Comparison of ENCODE assay signal across 1 cellular context in genomic region chr21:15400905-15401304, GRCh38.
TF ChIP-seq lines count a peak whose summit lies in the region.

No MANE protein-coding gene starts in this region.

TF ChIP-seq in GM23338, 12 proteins besides CTCF, POLR2A, EP300 and RAD21 (continued from another document):
- no peak for TF ChIP-seq ZNF462 (CRISPR knock-in tag; IDR thresholded peaks at IDR 0.05)
- no peak for TF ChIP-seq JUNB (IDR thresholded peaks at IDR 0.05; ENCODE audit: unreplicated experiment)
